Comparison of ENCODE assay signal across 18 cellular contexts in the genomic region with DNA sequence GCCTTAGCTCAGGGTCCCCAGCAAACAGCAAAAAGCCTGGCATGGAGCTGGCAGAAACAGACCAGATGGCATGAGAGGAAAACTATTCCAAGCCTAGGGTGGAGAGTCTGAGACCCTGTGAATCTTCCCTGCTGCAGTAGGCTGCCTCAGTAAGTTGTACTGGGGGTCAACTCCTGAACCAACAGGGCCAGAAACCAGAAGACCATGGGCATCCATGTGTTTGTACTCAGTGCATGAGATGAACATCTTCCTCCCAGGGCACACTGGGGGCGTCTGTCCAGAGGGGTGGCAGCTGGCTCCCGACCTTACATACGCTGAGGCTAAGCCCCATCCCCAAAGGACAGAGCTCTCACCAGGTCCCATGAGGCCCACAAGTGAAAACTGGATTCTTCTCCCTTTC.
A peak's percentile ranks its signal among the peaks of the same experiment; 100 is the strongest.
DNase-seq lines count a peak whose midpoint lies in the region; ATAC-seq, FAIRE-seq and TF ChIP-seq lines count a peak whose summit lies in the region.
"Had no signal": no experiment of that assay in that cellular context is flagged by ENCODE, and none has a peak within 500 bp of the region (broad histone marks: within the 10 kb centered on the region; RNA-seq: fewer than 3 reads in every experiment).

No MANE protein-coding gene starts in this region.

- no peak overlapping the region for H3K4me3 ChIP-seq in foreskin fibroblast (ENCODE audit: low read depth in 1 of 2, low read length in 2 of 2)

- peak overlapping the region; percentile 57 for H3K4me3 Mint-ChIP-seq in glutamatergic neuron (ENCODE audit: unreplicated experiment)
- H3K4me3 Mint-ChIP-seq: CD8-positive, alpha-beta T cell had no signal

- H3K36me3 Mint-ChIP-seq in glutamatergic neuron (ENCODE audit: unreplicated experiment), result no peaks in the 10 kb centered on the region
- H3K36me3 Mint-ChIP-seq: CD8-positive, alpha-beta T cell had no signal

- no peak for FAIRE-seq in urothelium cell line (lab: Jason Lieb, UNC)
- no peak for FAIRE-seq in D721Med (lab: Jason Lieb, UNC)
- FAIRE-seq: GM12892 had no signal

- TF ChIP-seq CTCF in glutamatergic neuron (IDR thresholded peaks at IDR 0.05; ENCODE audit: partially characterized antibody, unreplicated experiment), result no peak
- TF ChIP-seq CTCF in foreskin fibroblast (IDR thresholded peaks at IDR 0.05; ENCODE audit: low read depth, low read length), result no peak
- no peak for TF ChIP-seq CTCF in D721Med (IDR thresholded peaks at IDR 0.05; ENCODE audit: insufficient read depth, missing control alignments)

- H3K27ac Mint-ChIP-seq in glutamatergic neuron (ENCODE audit: unreplicated experiment), result peak overlapping the region; percentile 93
- H3K27ac Mint-ChIP-seq: CD8-positive, alpha-beta T cell had no signal

- no peak for ATAC-seq in activated CD4-positive, CD25-positive, alpha-beta regulatory T cell treated with anti-CD3 and anti-CD28 coated beads, Interleukin-2, amount 50 U/mL, for 24 hours
- ATAC-seq: CD8-positive, alpha-beta T cell; PC-3 had no signal

- peak; percentile 4 for DNase-seq in activated CD4-positive, CD25-positive, alpha-beta regulatory T cell treated with anti-CD3 and anti-CD28 coated beads, Interleukin-2, amount 50 U/mL, for 72 hours
- DNase-seq in glutamatergic neuron (no peak), posterior vena cava (ENCODE audit: low spot score) (peak; percentile 25), foreskin fibroblast (no peak), HuH-7.5 (ENCODE audit: low spot score) (no peak), urothelium cell line (ENCODE audit: low spot score) (no peak), D721Med (ENCODE audit: insufficient read length, low spot score) (no peak)
- DNase-seq: 8988T; BE2C; CD8-positive, alpha-beta T cell; GF-D8; HCEC 1CT; NCI-H2029; NCI-H748 treated with DMSO at 0.1 percent for 48 hours; PC-3; SW 1271 had no signal

- peaks cover 11% of the 10 kb centered on the region for H3K27me3 Mint-ChIP-seq in glutamatergic neuron (ENCODE audit: unreplicated experiment)

- intact Hi-C loops in posterior vena cava (cut with DNase I), result no loop called here

- peaks cover 21% of the 10 kb centered on the region for H3K9me3 Mint-ChIP-seq in glutamatergic neuron (ENCODE audit: unreplicated experiment)
- H3K9me3 Mint-ChIP-seq: CD8-positive, alpha-beta T cell had no signal

- H3K4me1 Mint-ChIP-seq in glutamatergic neuron (ENCODE audit: low read depth, unreplicated experiment), result peaks cover 66% of the 10 kb centered on the region

Comparison
In these comparisons a context has a peak if more than half of its experiments do, and no peak if none do; other contexts are left out.
1. DNase-seq: peak in activated CD4-positive, CD25-positive, alpha-beta regulatory T cell treated with anti-CD3 and anti-CD28 coated beads, Interleukin-2, amount 50 U/mL, for 72 hours (single experiment) and posterior vena cava (single experiment); none in glutamatergic neuron (single experiment), foreskin fibroblast (0 of 2), HuH-7.5 (single experiment), urothelium cell line (single experiment) and D721Med (single experiment).